ENCODE assay signal across 8 cellular contexts in the genomic region with DNA sequence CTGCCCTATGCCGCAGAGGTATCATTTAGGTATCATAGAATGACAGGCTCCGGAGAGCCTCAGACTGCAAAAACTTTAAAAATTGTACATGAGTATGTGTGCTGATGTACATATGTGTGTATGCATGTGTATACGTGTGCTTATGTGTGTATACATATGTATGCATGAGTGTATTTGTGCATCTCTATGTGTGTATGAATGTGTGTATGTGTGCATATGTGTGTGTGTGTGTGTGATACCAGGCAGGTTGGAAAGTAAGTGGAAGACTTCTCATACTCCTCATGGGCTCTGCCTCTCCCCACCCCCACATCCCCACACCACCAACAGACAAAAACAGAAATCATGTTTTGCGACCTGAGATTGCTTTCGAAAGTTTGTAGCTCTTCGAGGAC. TPM values are rescaled to one million over a fixed set of nuclear protein-coding genes. Genes with fewer than 3 reads are reported as not detected.
DNase-seq lines count a peak whose midpoint lies in the region; ATAC-seq and TF ChIP-seq lines count a peak whose summit lies in the region.

No MANE protein-coding gene starts in this region.

- DNase-seq in GM06990 (ENCODE audit: extremely low read depth, insufficient read length): no peak
- DNase-seq in HCT116 (ENCODE audit: low read depth, low spot score): no peak
- DNase-seq in Panc1 (ENCODE audit: low read depth, low spot score): no peak
- peak; percentile 11 for DNase-seq in epithelial cell of esophagus (ENCODE audit: low read depth)
- DNase-seq in dermis blood vessel endothelial cell: no peak
- no peak for DNase-seq in putamen (ENCODE audit: low spot score)
- DNase-seq in activated CD4-positive, CD25-positive, alpha-beta regulatory T cell treated with anti-CD3 and anti-CD28 coated beads, Interleukin-2, amount 50 U/mL, for 72 hours: no peak

- H3K4me1 ChIP-seq in HCT116 (ENCODE audit: control insufficient read depth in 1 of 2, insufficient read depth in 2 of 2, low read length in 2 of 2) (peaks cover 0 to 16% of the 10 kb centered on the region in 2 experiments; a peak in 2 of 4 replicates), Panc1 (ENCODE audit: control insufficient read depth, insufficient read depth, low read length) (0 out of 2 replicates have a peak, but pooled peaks cover 6% of the 10 kb centered on the region)

- no peak for TF ChIP-seq RAD21 in HCT116 (IDR thresholded peaks at IDR 0.05; ENCODE audit: low read depth)
- TF ChIP-seq RAD21 in neural cell (conservative IDR thresholded peaks at IDR 0.05): no peak

- H4K20me1 ChIP-seq in HCT116 (ENCODE audit: insufficient read depth) (no peaks in the 10 kb centered on the region), neural cell (ENCODE audit: insufficient read depth) (no peaks in the 10 kb centered on the region)

- intact Hi-C loops in HCT116 (cut with micrococcal nuclease): no loop called here
- intact Hi-C loops in Panc1 (cut with micrococcal nuclease; ENCODE audit: unreplicated experiment): no loop called here

- RAD21 ChIA-PET in HCT116 (lab: Charles Lee; ENCODE audit: low non-redundant PET in 1 of 2, low total read pairs in 2 of 2, uncharacterized antibody in 2 of 2, unreplicated experiment in 2 of 2): no interaction called here

- H3K36me3 ChIP-seq in GM06990 (ENCODE audit: control insufficient read depth, insufficient read depth, low read length) (no peaks in the 10 kb centered on the region), HCT116 (ENCODE audit: control insufficient read depth in 1 of 2, insufficient read depth in 2 of 2, low read length in 2 of 2) (no peaks in the 10 kb centered on the region), Panc1 (ENCODE audit: control insufficient read depth, insufficient read depth, low read length) (no peaks in the 10 kb centered on the region), neural cell (ENCODE audit: insufficient read depth, low read length) (no peaks in the 10 kb centered on the region)

- no peaks in the 10 kb centered on the region for H3K9me2 ChIP-seq in HCT116 (ENCODE audit: insufficient read depth)
- H3K9me2 ChIP-seq in neural cell (ENCODE audit: insufficient read depth, low read length): no peaks in the 10 kb centered on the region

- H3K9me3 ChIP-seq in HCT116 (ENCODE audit: control insufficient read depth in 1 of 2, insufficient read depth in 1 of 2, low read depth in 1 of 2, low read length in 2 of 2) (no peaks in the 10 kb centered on the region), Panc1 (ENCODE audit: control insufficient read depth, insufficient read depth, low read depth, low read length) (no peaks in the 10 kb centered on the region), neural cell (ENCODE audit: low read length) (no peaks in the 10 kb centered on the region)

- no peak for TF ChIP-seq CTCF in GM06990 (IDR thresholded peaks at IDR 0.05; ENCODE audit: insufficient read depth, low read length, poor library complexity, severe bottlenecking)
- no peak for TF ChIP-seq CTCF in HCT116 (IDR thresholded peaks at IDR 0.05 in 2 of 3, conservative IDR thresholded peaks at IDR 0.05 in 1 of 3; ENCODE audit: borderline replicate concordance in 1 of 3, insufficient read depth in 1 of 3, low read depth in 2 of 3, low read length in 2 of 3)
- TF ChIP-seq CTCF in Panc1 (IDR thresholded peaks at IDR 0.05): no peak
- TF ChIP-seq CTCF in epithelial cell of esophagus (IDR thresholded peaks at IDR 0.05; ENCODE audit: insufficient read depth, low read depth, low read length, missing control alignments): no peak
- no peak for TF ChIP-seq CTCF in neural cell (IDR thresholded peaks at IDR 0.05; ENCODE audit: poor library complexity, severe bottlenecking)

- ATAC-seq in HCT116 (peak; percentile 39), Panc1 (peak; percentile 43)

- POLR2A ChIA-PET in HCT116 (lab: Charles Lee): interaction anchor here (1.0 kb wide), 1 partner anchor 18 kb away, joined by 3 read pairs; no protein-coding TSS in a partner anchor
- POLR2A ChIA-PET in Panc1 (lab: Charles Lee): no interaction called here

- no TSS peak for BruUV-seq in HCT116 (replicated peaks; lab: Mats Ljungman, UMichigan)
- BruUV-seq in Panc1 (replicated peaks; lab: Mats Ljungman, UMichigan): no TSS peak

- H3K27me3 ChIP-seq in GM06990 (replicated peaks; ENCODE audit: control insufficient read depth, insufficient read depth, low read length) (no peaks in the 10 kb centered on the region), HCT116 (ENCODE audit: insufficient read depth, low read length) (no peaks in the 10 kb centered on the region), Panc1 (ENCODE audit: control insufficient read depth, insufficient read depth, low read length) (no peaks in the 10 kb centered on the region), neural cell (ENCODE audit: insufficient read depth, low read depth, low read length) (peaks cover 24% of the 10 kb centered on the region)

- CTCF ChIA-PET in HCT116 (lab: Charles Lee) (interaction anchor here (2.2 kb wide), 1 partner anchor 48 kb away, joined by 5 read pairs; no protein-coding TSS in a partner anchor), Panc1 (lab: Charles Lee) (no interaction called here)

- peak overlapping the region; percentile 65 for H3K27ac ChIP-seq in HCT116 (ENCODE audit: low read depth, low read length)
- peak overlapping the region; percentile 26; the same call in 1 of the 2 replicates for H3K27ac ChIP-seq in Panc1 (ENCODE audit: low read length)
- H3K27ac ChIP-seq in neural cell (ENCODE audit: low read length): no peak overlapping the region

- peak overlapping the region; percentile 85 for H2AFZ ChIP-seq in HCT116 (ENCODE audit: low read depth, low read length, poor library complexity, severe bottlenecking)
- H2AFZ ChIP-seq in neural cell (ENCODE audit: low read depth, low read length): no peak overlapping the region

- TF ChIP-seq POLR2A in HCT116 (IDR thresholded peaks at IDR 0.05; ENCODE audit: borderline replicate concordance, extremely low read depth, insufficient read depth, insufficient read length): no peak

- no peak for TF ChIP-seq EP300 in neural cell (conservative IDR thresholded peaks at IDR 0.05; ENCODE audit: poor library complexity, severe bottlenecking)

- H3K4me2 ChIP-seq in HCT116 (ENCODE audit: low read length) (peak overlapping the region; percentile 94), neural cell (ENCODE audit: low read length) (no peak overlapping the region)

- H3F3A ChIP-seq in neural cell (ENCODE audit: insufficient read depth, low read length, poor library complexity, severe bottlenecking): no peaks in the 10 kb centered on the region

- H3K79me2 ChIP-seq in HCT116 (ENCODE audit: insufficient read depth, low read length) (no peaks in the 10 kb centered on the region), neural cell (replicated peaks; ENCODE audit: insufficient read depth, low read length) (no peaks in the 10 kb centered on the region)

- H3K4me3 ChIP-seq in GM06990 (replicated peaks; ENCODE audit: low read depth, low read length): peak overlapping the region; percentile 65
- peak overlapping the region; percentile 63 to 72 for H3K4me3 ChIP-seq in HCT116 (replicated peaks in 1 of 2; ENCODE audit: low read depth in 1 of 2, low read length in 2 of 2)
- peak overlapping the region; percentile 67 to 69 for H3K4me3 ChIP-seq in Panc1 (ENCODE audit: low read depth in 2 of 2, low read length in 2 of 2)
- H3K4me3 ChIP-seq in epithelial cell of esophagus (ENCODE audit: low read length): peak overlapping the region; percentile 72
- H3K4me3 ChIP-seq in neural cell (ENCODE audit: low read length): peak overlapping the region; percentile 75

- H3K9ac ChIP-seq in HCT116 (ENCODE audit: low read length) (peak overlapping the region; percentile 73), neural cell (ENCODE audit: low read length) (peak overlapping the region; percentile 63)

- in situ Hi-C loops in Panc1 (cut with HindIII; ENCODE audit: low pct_unique_long_range_greater_than_20kb, low sequenced_read_pairs): no loop called here

TF ChIP-seq in HCT116, 20 proteins besides CTCF, POLR2A, EP300 and RAD21:
- TF ChIP-seq SIN3A (IDR thresholded peaks at IDR 0.05; ENCODE audit: low read depth) (no peak), EZH2phosphoT487 (IDR thresholded peaks at IDR 0.05; ENCODE audit: borderline replicate concordance) (no peak)

TF ChIP-seq in neural cell, 6 proteins besides CTCF, POLR2A, EP300 and RAD21 (continues in another document):
- TF ChIP-seq POLR2AphosphoS5 (IDR thresholded peaks at IDR 0.05) (no peak), MXI1 (conservative IDR thresholded peaks at IDR 0.05; ENCODE audit: poor library complexity, severe bottlenecking) (no peak), REST (IDR thresholded peaks at IDR 0.05; ENCODE audit: borderline replicate concordance) (no peak)

RNA-seq across cellular contexts. Expression of gene TMEM117, which starts 0.6 kb away (rescaled TPM):
- 3.6 TPM for total RNA-seq in HCT116 (2021; ENCODE audit: unreplicated experiment)
- 1.7 and 2.1 TPM in 2 replicates for polyA plus RNA-seq in HCT116 (2012)
- 5.5 TPM for total RNA-seq in Panc1 (2021; ENCODE audit: unreplicated experiment)
- polyA plus RNA-seq in Panc1 (2012; ENCODE audit: insufficient read length): 3.1 TPM
- polyA plus RNA-seq in neural cell: 5.3 and 6.0 TPM in 2 replicates
- polyA minus RNA-seq in neural cell: 3.2 and 8.8 TPM in 2 replicates
- total RNA-seq in dermis blood vessel endothelial cell: 3.4 and 4.8 TPM in 2 replicates

RNA-seq across cellular contexts. Expression of gene TWF1, which starts 29.1 kb away (rescaled TPM):
- total RNA-seq in HCT116 (2021; ENCODE audit: unreplicated experiment): 125 TPM
- polyA plus RNA-seq in HCT116 (2012): 28.0 and 38.5 TPM in 2 replicates
- 103 TPM for total RNA-seq in Panc1 (2021; ENCODE audit: unreplicated experiment)
- 47.6 TPM for polyA plus RNA-seq in Panc1 (2012; ENCODE audit: insufficient read length)
- polyA plus RNA-seq in neural cell: 96.2 and 97.2 TPM in 2 replicates
- 104 and 111 TPM in 2 replicates for polyA minus RNA-seq in neural cell
- 127 and 157 TPM in 2 replicates for total RNA-seq in dermis blood vessel endothelial cell
